ENCODE assay signal across 11 cellular contexts in the genomic region with DNA sequence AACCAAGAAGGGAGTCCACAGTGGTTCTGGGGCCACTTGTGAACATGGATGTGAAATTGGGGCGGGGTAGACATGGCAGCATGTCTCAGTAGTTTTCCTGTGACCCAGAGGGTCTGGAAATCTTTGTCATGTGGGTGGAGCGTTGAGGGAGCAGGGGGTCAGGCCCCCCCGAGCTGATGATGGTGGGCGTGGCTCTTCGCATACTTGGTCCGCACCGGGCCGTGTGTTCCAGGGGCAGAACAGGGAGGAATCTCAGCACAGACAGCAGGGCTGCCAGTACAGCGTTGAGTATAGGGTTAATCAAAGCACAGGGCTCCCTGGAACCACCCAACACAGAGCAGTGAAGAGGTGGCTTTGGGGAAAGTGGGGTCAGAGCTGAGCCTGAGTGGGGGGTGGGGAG.
A peak's percentile ranks its signal among the peaks of the same experiment; 100 is the strongest.
DNase-seq lines count a peak whose midpoint lies in the region; ATAC-seq and TF ChIP-seq lines count a peak whose summit lies in the region.
"Had no signal": no experiment of that assay in that cellular context is flagged by ENCODE, and none has a peak within 500 bp of the region (broad histone marks: within the 10 kb centered on the region; RNA-seq: fewer than 3 reads in every experiment).

No MANE protein-coding gene starts in this region.

- H3K4me1 Mint-ChIP-seq in chondrocyte (ENCODE audit: low read depth), result peaks cover 88% of the 10 kb centered on the region
- peaks cover 67 to 92% (median 89%) of the 10 kb centered on the region in 3 donors for H3K4me1 Mint-ChIP-seq in naive B cell

- H3K4me1 ChIP-seq in heart left ventricle (peaks cover 20 to 85% (median 63%) of the 10 kb centered on the region in 12 donors), urinary bladder (ENCODE audit: insufficient read depth) (peaks cover 4% of the 10 kb centered on the region), PC-9 (replicated peaks; ENCODE audit: insufficient read depth) (no peaks in the 10 kb centered on the region)

- no peak overlapping the region for H2AFZ ChIP-seq in PC-9

- no TSS peak for BruUV-seq in PC-9 (replicated peaks; lab: Mats Ljungman, UMichigan)

- H3K27me3 Mint-ChIP-seq in chondrocyte (ENCODE audit: low read depth) (no peaks in the 10 kb centered on the region), naive B cell (no peaks in the 10 kb centered on the region)

- ATAC-seq in heart left ventricle, result no peak
- no peak for ATAC-seq in Right ventricle myocardium inferior
- no peak for ATAC-seq in naive B cell (ENCODE audit: low read depth in 2 of 2)
- no peak for ATAC-seq in GM21526 (IDR thresholded peaks at IDR 0.05; ENCODE audit: low FRiP score, unreplicated experiment)
- ATAC-seq: left colon had no signal

- TF ChIP-seq POLR2A in heart left ventricle (IDR thresholded peaks at IDR 0.05), result no peak

- intact Hi-C loops in heart left ventricle (cut with DNase I) (no loop called here), Right ventricle myocardium inferior (cut with DNase I) (no loop called here), PC-9 (cut with micrococcal nuclease; ENCODE audit: unreplicated experiment) (no loop called here)

- H3K4me3 Mint-ChIP-seq in chondrocyte (ENCODE audit: unreplicated experiment), result no peak overlapping the region
- peak overlapping the region in 7 of 8 donors; percentile 31 to 89 (median 50) for H3K4me3 Mint-ChIP-seq in naive B cell

- no peaks in the 10 kb centered on the region for H3K9me2 ChIP-seq in PC-9 (ENCODE audit: insufficient read depth)

- CTCF ChIA-PET in PC-9 (lab: Charles Lee), result no interaction called here

- H3K36me3 ChIP-seq in heart left ventricle, result peaks cover 0 to 9% (median under 1%) of the 10 kb centered on the region in 9 donors
- no peaks in the 10 kb centered on the region for H3K36me3 ChIP-seq in urinary bladder (ENCODE audit: insufficient read depth)
- H3K36me3 ChIP-seq in PC-9 (ENCODE audit: low read depth), result no peaks in the 10 kb centered on the region

- H3K4me3 ChIP-seq in heart left ventricle (no peak overlapping the region), urinary bladder (ENCODE audit: low read depth, low read length) (no peak overlapping the region), PC-9 (no peak overlapping the region)

- H3K27ac ChIP-seq in heart left ventricle (peak overlapping the region in 10 of 12 donors; percentile 34 to 97 (median 73)), urinary bladder (ENCODE audit: low read depth) (peak overlapping the region; percentile 82), PC-9 (no peak overlapping the region)
- H3K27ac ChIP-seq: C4-2B had no signal

- POLR2A ChIA-PET in PC-9 (lab: Charles Lee; ENCODE audit: unreplicated experiment), result no interaction called here

- 51 to 70% (median 59%) methylated on average over 9 of the region's 9 CpGs for WGBS in heart left ventricle, 4 donors
- WGBS in urinary bladder, result 33% methylated on average over 9 of the region's 9 CpGs

- no peak overlapping the region for H3K4me2 ChIP-seq in PC-9

- no peak for DNase-seq in heart left ventricle
- no peak for DNase-seq in Right ventricle myocardium inferior (ENCODE audit: missing footprints)
- DNase-seq in chondrocyte (ENCODE audit: low spot score), result no peak
- DNase-seq in naive B cell, result no peak
- DNase-seq in NCI-H748 (lab: John Stamatoyannopoulos, UW; ENCODE audit: unreplicated experiment), result no peak
- DNase-seq in PC-9, result no peak
- DNase-seq: stimulated activated CD4-positive, alpha-beta T cell treated with anti-CD3 and anti-CD28 coated beads, Interleukin-4, amount 100 ng/mL, for 1 hour had no signal

- H3K36me3 Mint-ChIP-seq in chondrocyte (ENCODE audit: low read depth) (peaks cover 9% of the 10 kb centered on the region), naive B cell (peaks cover 0 to 4% of the 10 kb centered on the region in 2 donors)

- H3K27ac Mint-ChIP-seq in chondrocyte (ENCODE audit: unreplicated experiment), result peak overlapping the region; percentile 22
- peak overlapping the region in 5 of 6 donors; percentile 69 to 99 (median 96) for H3K27ac Mint-ChIP-seq in naive B cell

- H3K27me3 ChIP-seq in heart left ventricle, result no peaks in the 10 kb centered on the region
- H3K27me3 ChIP-seq in PC-9 (ENCODE audit: insufficient read depth, low read depth), result no peaks in the 10 kb centered on the region

- H3K9me3 Mint-ChIP-seq in chondrocyte (ENCODE audit: low read depth) (peaks cover 7% of the 10 kb centered on the region), naive B cell (peaks cover 0 to 6% (median 0%) of the 10 kb centered on the region in 7 donors)

- peaks cover 4% of the 10 kb centered on the region; the same call in 1 of the 2 replicates for H4K20me1 ChIP-seq in PC-9 (ENCODE audit: insufficient read depth)

- peaks cover 9% of the 10 kb centered on the region; the same call in 1 of the 2 replicates for H3F3A ChIP-seq in PC-9 (ENCODE audit: insufficient read depth, low read depth)

- H3K9me3 ChIP-seq in heart left ventricle (peaks cover 0 to 11% (median 0%) of the 10 kb centered on the region in 12 donors), PC-9 (ENCODE audit: insufficient read depth, low read depth) (no peaks in the 10 kb centered on the region)

- H3K79me2 ChIP-seq in PC-9 (ENCODE audit: low read depth), result peaks cover 2% of the 10 kb centered on the region; the same call in 1 of the 2 replicates

- TF ChIP-seq CTCF in heart left ventricle (IDR thresholded peaks at IDR 0.05) (no peak), chondrocyte (IDR thresholded peaks at IDR 0.05) (no peak), PC-9 (conservative IDR thresholded peaks at IDR 0.05) (no peak)
